Comparison of ENCODE assay signal across 25 cellular contexts in genomic region chr6:145548941-145549652, GRCh38.
A peak's percentile ranks its signal among the peaks of the same experiment; 100 is the strongest.
DNase-seq lines count a peak whose midpoint lies in the region; ATAC-seq, FAIRE-seq and TF ChIP-seq lines count a peak whose summit lies in the region.
"Had no signal": no experiment of that assay in that cellular context is flagged by ENCODE, and none has a peak within 500 bp of the region (broad histone marks: within the 10 kb centered on the region; RNA-seq: fewer than 3 reads in every experiment).

No MANE protein-coding gene starts in this region.

- H3K79me2 ChIP-seq in HepG2 (ENCODE audit: insufficient read depth, low read length) (no peaks in the 10 kb centered on the region), PC-3 (ENCODE audit: low read length) (no peaks in the 10 kb centered on the region)

- H3K27ac ChIP-seq in HepG2 (ENCODE audit: extremely low read length, insufficient read depth, low read length), result no peak overlapping the region
- no peak overlapping the region for H3K27ac ChIP-seq in right lobe of liver
- no peak overlapping the region for H3K27ac ChIP-seq in PC-3 (ENCODE audit: low read length)
- H3K27ac ChIP-seq: KMS-11 had no signal

- H3K9ac ChIP-seq in HepG2 (ENCODE audit: insufficient read depth, low read depth, low read length) (no peak overlapping the region), PC-3 (ENCODE audit: low read length) (no peak overlapping the region)
- H3K9ac ChIP-seq: KMS-11 had no signal

- H3K9me3 ChIP-seq in HepG2 (ENCODE audit: low read length) (no peaks in the 10 kb centered on the region), right lobe of liver (no peaks in the 10 kb centered on the region), PC-3 (ENCODE audit: low read length) (no peaks in the 10 kb centered on the region)

- ATAC-seq in HepG2 (no peak), right lobe of liver (no peak), PC-3 (peak; percentile 66), GM21526 (IDR thresholded peaks at IDR 0.05; ENCODE audit: low FRiP score, unreplicated experiment) (no peak)
- ATAC-seq: GM23338, Panc1 had no signal

- H3K36me3 ChIP-seq in HepG2 (replicated peaks in 1 of 2; ENCODE audit: control insufficient read depth in 1 of 2, insufficient read depth in 2 of 2, low read length in 2 of 2) (no peaks in the 10 kb centered on the region), right lobe of liver (no peaks in the 10 kb centered on the region), PC-3 (ENCODE audit: low read depth, low read length) (no peaks in the 10 kb centered on the region)

- TF ChIP-seq RAD21 in HepG2 (CRISPR knock-in tag; IDR thresholded peaks at IDR 0.05), result no peak

- CTCF ChIA-PET in HepG2 (lab: Yijun Ruan, JAX; ENCODE audit: low intra/inter-chr PET ratio, low total read pairs) (no interaction called here), PC-3 (lab: Charles Lee) (interaction anchor here (0.7 kb wide), 1 partner anchor 299 kb away, joined by 3 read pairs; no protein-coding TSS in a partner anchor)

- no peak for TF ChIP-seq POLR2A in HepG2 (IDR thresholded peaks at IDR 0.05; ENCODE audit: insufficient read depth in 1 of 2, low read depth in 2 of 2, low read length in 2 of 2)
- no peak for TF ChIP-seq POLR2A in right lobe of liver (IDR thresholded peaks at IDR 0.05)

- FAIRE-seq in HepG2 (lab: Jason Lieb, UNC), result no peak
- no peak for FAIRE-seq in urothelium cell line (lab: Jason Lieb, UNC)
- FAIRE-seq: G401.6 had no signal

- no peaks in the 10 kb centered on the region for H3F3A ChIP-seq in PC-3 (ENCODE audit: low read length, unreplicated experiment)

- TF ChIP-seq EP300 in HepG2 (IDR thresholded peaks at IDR 0.05; ENCODE audit: low read depth in 2 of 2, low read length in 2 of 2), result no peak
- TF ChIP-seq EP300 in HepG2 (CRISPR knock-in tag; IDR thresholded peaks at IDR 0.05; ENCODE audit: borderline replicate concordance), result no peak

- POLR2A ChIA-PET in HepG2 (lab: Yijun Ruan, JAX) (no interaction called here), PC-3 (lab: Charles Lee; ENCODE audit: unreplicated experiment) (no interaction called here)

- H3K9me2 ChIP-seq in PC-3 (replicated peaks; ENCODE audit: low read length), result no peaks in the 10 kb centered on the region

- intact Hi-C loops in HepG2 (cut with micrococcal nuclease; ENCODE audit: unreplicated experiment) (no loop called here), right lobe of liver (cut with DNase I) (no loop called here), PC-3 (cut with micrococcal nuclease) (no loop called here)

- H3K27me3 ChIP-seq in HepG2 (ENCODE audit: control insufficient read depth in 1 of 2, insufficient read depth in 2 of 2, low read length in 2 of 2) (no peaks in the 10 kb centered on the region), right lobe of liver (no peaks in the 10 kb centered on the region), PC-3 (ENCODE audit: low read length) (no peaks in the 10 kb centered on the region)

- H3K4me1 ChIP-seq in HepG2 (ENCODE audit: insufficient read depth, low read length), result no peaks in the 10 kb centered on the region
- H3K4me1 ChIP-seq in right lobe of liver, result no peaks in the 10 kb centered on the region
- peaks cover 23% of the 10 kb centered on the region for H3K4me1 ChIP-seq in PC-3 (ENCODE audit: insufficient read depth, low read length)

- no peak for DNase-seq in HepG2 (ENCODE audit: low spot score)
- no peak for DNase-seq in right lobe of liver
- DNase-seq in PC-3, result peak; percentile 19
- peak; percentile 6 for DNase-seq in fibroblast of villous mesenchyme (ENCODE audit: low read depth)
- no peak for DNase-seq in activated CD8-positive, alpha-beta memory T cell treated with anti-CD3 and anti-CD28 coated beads, Interleukin-2, amount 50 U/mL, for 48 hours
- no peak for DNase-seq in NCI-H748 (lab: John Stamatoyannopoulos, UW; ENCODE audit: unreplicated experiment)
- no peak for DNase-seq in urothelium cell line (ENCODE audit: low spot score)
- DNase-seq: DMS153, DND-41, H9, HFFc6, NCI-H1092 treated with DMSO at 0.1 percent for 48 hours, NCI-H146, NCI-H1930, NCI-H2107, NCI-H446, NCI-H524 treated with DMSO at 0.1 percent for 48 hours, NCI-H82, SHP77 treated with DMSO at 0.1 percent for 48 hours, SW 1271 had no signal

- H3K4me2 ChIP-seq in HepG2 (ENCODE audit: low read depth, low read length) (no peak overlapping the region), PC-3 (ENCODE audit: low read length) (no peak overlapping the region)
- H3K4me2 ChIP-seq: GM23338, KMS-11 had no signal

- BruUV-seq in HepG2 (replicated peaks; lab: Mats Ljungman, UMichigan) (no TSS peak), PC-3 (replicated peaks; lab: Mats Ljungman, UMichigan) (no TSS peak)

- in situ Hi-C loops in HepG2 (cut with HindIII; ENCODE audit: extremely low pct_ligation_motif_present, low pct_unique_long_range_greater_than_20kb), result no loop called here

- TF ChIP-seq CTCF in HepG2 (CRISPR knock-in tag; IDR thresholded peaks at IDR 0.05) (no peak), right lobe of liver (IDR thresholded peaks at IDR 0.05) (no peak), PC-3 (conservative IDR thresholded peaks at IDR 0.05; ENCODE audit: low read depth, low read length) (no peak), fibroblast of villous mesenchyme (IDR thresholded peaks at IDR 0.05; ENCODE audit: insufficient read depth, low read depth, low read length) (no peak)

- H2AFZ ChIP-seq in HepG2 (ENCODE audit: low read length) (no peak overlapping the region), PC-3 (ENCODE audit: low read length) (no peak overlapping the region)
- H2AFZ ChIP-seq: GM23338 had no signal

- H3K4me3 ChIP-seq in HepG2 (replicated peaks in 1 of 3; ENCODE audit: insufficient read depth in 1 of 3, low read depth in 2 of 3, low read length in 3 of 3) (no peak overlapping the region), right lobe of liver (no peak overlapping the region), PC-3 (ENCODE audit: low read length) (no peak overlapping the region), fibroblast of villous mesenchyme (ENCODE audit: low read depth, low read length) (no peak overlapping the region)
- H3K4me3 ChIP-seq: GM23338 had no signal

- 13% methylated on average over 3 of the region's 3 CpGs for WGBS in HepG2 (ENCODE audit: low lambda C conversion rate)
- WGBS in right lobe of liver (ENCODE audit: insufficient coverage, low coverage, low lambda C conversion rate, missing lambda C conversion rate), result 41% methylated on average over 3 of the region's 3 CpGs

- H4K20me1 ChIP-seq in HepG2 (ENCODE audit: insufficient read depth, low read length) (no peaks in the 10 kb centered on the region), PC-3 (ENCODE audit: low read length) (no peaks in the 10 kb centered on the region)

TF ChIP-seq in HepG2, 621 proteins besides CTCF, POLR2A, EP300 and RAD21:
- TF ChIP-seq ZMAT5 (CRISPR knock-in tag; IDR thresholded peaks at IDR 0.05; ENCODE audit: borderline replicate concordance, low read depth) (no peak), ATF7 (IDR thresholded peaks at IDR 0.05) (peak; percentile 45), ATF7 (CRISPR knock-in tag; IDR thresholded peaks at IDR 0.05) (no peak)

Comparison
In these comparisons a context has a peak if more than half of its experiments do, and no peak if none do; other contexts are left out.
1. DNase-seq: peak in PC-3 (single experiment) and fibroblast of villous mesenchyme (single experiment); none in HepG2 (single experiment), right lobe of liver (0 of 3), activated CD8-positive, alpha-beta memory T cell treated with anti-CD3 and anti-CD28 coated beads, Interleukin-2, amount 50 U/mL, for 48 hours (single experiment), NCI-H748 (single experiment) and urothelium cell line (single experiment).